12 cellular contexts compared by ENCODE assay signal in the genomic region with DNA sequence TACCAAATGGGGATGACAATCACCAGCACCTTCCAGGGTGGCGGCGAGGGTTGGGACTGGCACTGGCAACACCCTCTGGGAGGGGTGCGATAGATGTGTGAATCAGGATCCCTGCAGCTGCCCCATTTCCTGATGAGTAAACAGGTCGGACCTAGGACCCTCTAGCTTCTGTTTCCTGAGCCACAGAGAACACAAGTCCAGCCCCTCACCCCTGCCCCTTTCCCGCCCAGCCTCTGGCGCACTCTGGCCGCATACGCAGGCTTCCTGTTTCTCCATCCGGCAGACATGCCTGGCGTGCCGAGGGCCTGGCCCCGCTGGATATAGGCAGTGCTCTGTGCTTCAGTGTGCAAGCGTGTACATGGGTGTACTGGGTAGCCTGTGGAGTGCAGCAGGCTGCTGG. TPM values are rescaled to one million over a fixed set of nuclear protein-coding genes. Genes with fewer than 3 reads are reported as not detected.
DNase-seq lines count a peak whose midpoint lies in the region; ATAC-seq, FAIRE-seq and TF ChIP-seq lines count a peak whose summit lies in the region.
"Had no signal": no experiment of that assay in that cellular context is flagged by ENCODE, and none has a peak within 500 bp of the region (broad histone marks: within the 10 kb centered on the region; RNA-seq: fewer than 3 reads in every experiment).

No MANE protein-coding gene starts in this region.

- FAIRE-seq in astrocyte (lab: Jason Lieb, UNC), result no peak
- FAIRE-seq: endometrium, GM12878 had no signal

- no peak overlapping the region for H3K4ac ChIP-seq in H9 (ENCODE audit: low read depth, low read length)

- H4K20me1 ChIP-seq in astrocyte (ENCODE audit: insufficient read depth, low read length) (peaks cover 20% of the 10 kb centered on the region), H9 (ENCODE audit: control insufficient read depth, insufficient read depth, insufficient read length) (no peaks in the 10 kb centered on the region)

- H3K9ac ChIP-seq in astrocyte (ENCODE audit: low read length) (peak overlapping the region; percentile 76), subcutaneous abdominal adipose tissue (ENCODE audit: low read length in 5 of 5) (peak overlapping the region in 1 of 5 donors; percentile 65), H9 (ENCODE audit: extremely low read depth, insufficient read length, low read length) (no peak overlapping the region)

- H3K9me3 Mint-ChIP-seq in astrocyte (ENCODE audit: unreplicated experiment), result peaks cover 3% of the 10 kb centered on the region
- no peaks in the 10 kb centered on the region for H3K9me3 Mint-ChIP-seq in H9

- no peaks in the 10 kb centered on the region for H3K27me3 ChIP-seq in astrocyte (ENCODE audit: insufficient read depth, low read length)
- peaks cover 0 to 16% (median 14%) of the 10 kb centered on the region in 5 donors for H3K27me3 ChIP-seq in subcutaneous abdominal adipose tissue (ENCODE audit: control insufficient read depth in 5 of 5, insufficient read depth in 4 of 5, low read length in 5 of 5)
- H3K27me3 ChIP-seq in H9 (ENCODE audit: insufficient read depth, low read length), result peaks cover 8% of the 10 kb centered on the region; the same call in 1 of the 2 replicates

- DNase-seq in KG1 (lab: John Stamatoyannopoulos, UW) (peak; percentile 29), astrocyte (ENCODE audit: low read depth) (peak; percentile 63), islet precursor cell (peak; percentile 87), DMS 273 treated with DMSO at 0.1 percent for 48 hours (lab: John Stamatoyannopoulos, UW) (no peak), H9 (no peak)
- DNase-seq in effector CD4-positive, alpha-beta T cell, result no peak
- DNase-seq: activated CD4-positive, CD25-positive, alpha-beta regulatory T cell had no signal

- H3K4me1 ChIP-seq in astrocyte (ENCODE audit: insufficient read depth, low read length), result peaks cover 82% of the 10 kb centered on the region
- H3K4me1 ChIP-seq in subcutaneous abdominal adipose tissue (ENCODE audit: control insufficient read depth in 5 of 5, insufficient read depth in 5 of 5, low read length in 5 of 5), result peaks cover 9 to 93% (median 69%) of the 10 kb centered on the region in 5 donors
- H3K4me1 ChIP-seq in H9 (ENCODE audit: insufficient read depth, low read length), result no peaks in the 10 kb centered on the region

- H3K9me3 ChIP-seq in astrocyte (ENCODE audit: insufficient read depth, low read depth, low read length), result no peaks in the 10 kb centered on the region
- no peaks in the 10 kb centered on the region for H3K9me3 ChIP-seq in subcutaneous abdominal adipose tissue (ENCODE audit: control insufficient read depth in 5 of 5, low read length in 5 of 5)
- no peaks in the 10 kb centered on the region for H3K9me3 ChIP-seq in H9 (ENCODE audit: control insufficient read depth, low read depth, low read length)

- H3K23me2 ChIP-seq in H9 (ENCODE audit: insufficient read length, low read depth, low read length, poor library complexity, severe bottlenecking), result no peaks in the 10 kb centered on the region

- TF ChIP-seq CTCF in astrocyte (IDR thresholded peaks at IDR 0.05; ENCODE audit: insufficient read depth, low read depth, low read length), result no peak
- no peak for TF ChIP-seq CTCF in H9 (conservative IDR thresholded peaks at IDR 0.05)

- H3K27ac Mint-ChIP-seq in astrocyte (ENCODE audit: unreplicated experiment), result peak overlapping the region; percentile 98
- no peak overlapping the region for H3K27ac Mint-ChIP-seq in H9

- no peaks in the 10 kb centered on the region for H3K79me1 ChIP-seq in H9 (ENCODE audit: insufficient read depth, low read depth, low read length, poor library complexity, severe bottlenecking)

- H3K36me3 ChIP-seq in astrocyte (ENCODE audit: insufficient read depth, low read length) (no peaks in the 10 kb centered on the region), subcutaneous abdominal adipose tissue (ENCODE audit: control insufficient read depth in 5 of 5, insufficient read depth in 5 of 5, low read length in 5 of 5) (no peaks in the 10 kb centered on the region)

- H3T11ph ChIP-seq in H9 (ENCODE audit: low read length), result no peak overlapping the region

- H3K36me3 Mint-ChIP-seq in astrocyte (ENCODE audit: low read depth, unreplicated experiment) (peaks cover 2% of the 10 kb centered on the region), H9 (ENCODE audit: insufficient read depth in 1 of 3, low read depth in 3 of 3) (no peaks in the 10 kb centered on the region)

- H4K91ac ChIP-seq in H9 (ENCODE audit: insufficient read length, low read depth, low read length), result no peak overlapping the region

- H3K79me2 ChIP-seq in astrocyte (ENCODE audit: insufficient read depth, low read length), result peaks cover 72% of the 10 kb centered on the region
- no peaks in the 10 kb centered on the region for H3K79me2 ChIP-seq in H9 (ENCODE audit: insufficient read depth, low read length)

- no peak overlapping the region for H2AK5ac ChIP-seq in H9 (ENCODE audit: insufficient read length, low read length)

- H3K56ac ChIP-seq in H9 (ENCODE audit: insufficient read length, low read depth, low read length), result no peak overlapping the region

- H3K4me3 Mint-ChIP-seq in astrocyte (ENCODE audit: unreplicated experiment), result no peak overlapping the region
- no peak overlapping the region for H3K4me3 Mint-ChIP-seq in H9

- peaks cover 55% of the 10 kb centered on the region for H3K4me1 Mint-ChIP-seq in astrocyte (ENCODE audit: low read depth, unreplicated experiment)
- peaks cover 15 to 42% of the 10 kb centered on the region in 2 experiments for H3K4me1 Mint-ChIP-seq in H9

- WGBS in H9 (ENCODE audit: extremely low coverage, insufficient read length, low lambda C conversion rate), result no CpG with 5 or more reads among the region's 13 CpGs

- H3K23ac ChIP-seq in H9 (ENCODE audit: insufficient read length, low read depth, low read length), result no peak overlapping the region

- no peak overlapping the region for H4K8ac ChIP-seq in H9 (replicated peaks; ENCODE audit: insufficient read length, low read depth, low read length)

- no peak overlapping the region for H3K14ac ChIP-seq in H9 (ENCODE audit: insufficient read depth, low read length)

- H2BK20ac ChIP-seq in H9 (ENCODE audit: low read depth, low read length, poor library complexity, severe bottlenecking), result no peak overlapping the region

- peak overlapping the region; percentile 96 for H3K27ac ChIP-seq in astrocyte (ENCODE audit: low read depth, low read length)
- peak overlapping the region; percentile 78 for H3K27ac ChIP-seq in subcutaneous abdominal adipose tissue (ENCODE audit: low read depth, low read length)
- H3K27ac ChIP-seq in H9 (ENCODE audit: insufficient read length, low read depth, low read length), result no peak overlapping the region

- H2BK120ac ChIP-seq in H9 (ENCODE audit: low read depth, low read length, poor library complexity, severe bottlenecking), result no peak overlapping the region

- H2AFZ ChIP-seq in astrocyte (ENCODE audit: low read depth, low read length) (no peak overlapping the region), H9 (ENCODE audit: low read length) (no peak overlapping the region)

- H2BK5ac ChIP-seq in H9 (ENCODE audit: insufficient read length, low read length), result no peak overlapping the region

- H3K18ac ChIP-seq in H9 (ENCODE audit: insufficient read length, low read depth, low read length), result no peak overlapping the region

- peaks cover 8% of the 10 kb centered on the region for H3K27me3 Mint-ChIP-seq in astrocyte (ENCODE audit: low read depth, unreplicated experiment)
- peaks cover 61% of the 10 kb centered on the region for H3K27me3 Mint-ChIP-seq in H9 (ENCODE audit: low read depth)

- H2BK12ac ChIP-seq in H9 (ENCODE audit: insufficient read length, low read depth, low read length), result no peak overlapping the region

- H2BK15ac ChIP-seq in H9 (ENCODE audit: low read depth, low read length), result no peak overlapping the region

- H4K5ac ChIP-seq in H9 (ENCODE audit: insufficient read length, low read depth, low read length), result no peak overlapping the region

- no peak for ATAC-seq in HG03025 (IDR thresholded peaks at IDR 0.05; ENCODE audit: low FRiP score, unreplicated experiment)
- ATAC-seq: GM12878 had no signal

- H3K4me2 ChIP-seq in astrocyte (ENCODE audit: low read length) (peak overlapping the region; percentile 82), H9 (ENCODE audit: insufficient read depth, insufficient read length, low read length) (no peak overlapping the region)

- H3K4me3 ChIP-seq in astrocyte (ENCODE audit: insufficient read depth, low read depth, low read length), result no peak overlapping the region
- peak overlapping the region in 4 of 5 donors; percentile 11 to 44 (median 28) for H3K4me3 ChIP-seq in subcutaneous abdominal adipose tissue (ENCODE audit: low read depth in 1 of 5, low read length in 5 of 5)
- H3K4me3 ChIP-seq: GM12878, skin epidermis had no signal

RNA-seq across cellular contexts. Expression of a gene that starts 4.6 kb away (rescaled TPM):
- total RNA-seq in astrocyte, result 8.5 and 17.3 TPM in 2 replicates
- total RNA-seq in H9 (2021), result 0.31 and 0.39 TPM in 2 replicates
- total RNA-seq: GM12878 had no signal

RNA-seq across cellular contexts. Expression of a gene that starts 22.3 kb away (rescaled TPM):
- total RNA-seq in astrocyte (0.14 TPM in 1 of 2 replicates, not detected in the other), H9 (2021) (not detected in 2 replicates)
- total RNA-seq: GM12878 had no signal

RNA-seq across cellular contexts. Expression of a gene that starts 37.5 kb away (rescaled TPM):
- 0.10 and 0.27 TPM in 2 replicates for total RNA-seq in astrocyte
- 0.13 and 0.24 TPM in 2 replicates for total RNA-seq in H9 (2021)

RNA-seq across cellular contexts. Expression of a gene that starts 39.2 kb away (rescaled TPM):
- total RNA-seq in astrocyte (0.05 TPM in 1 of 2 replicates, not detected in the other), H9 (2021) (not detected in 2 replicates)
- total RNA-seq: GM12878 had no signal

Comparison
In these comparisons a context has a peak if more than half of its experiments do, and no peak if none do; other contexts are left out.
1. DNase-seq: peak in KG1 (single experiment), astrocyte (single experiment) and islet precursor cell (single experiment); none in DMS 273 treated with DMSO at 0.1 percent for 48 hours (single experiment), H9 (single experiment) and effector CD4-positive, alpha-beta T cell (single experiment).